Comparison of ENCODE assay signal across 10 cellular contexts in genomic region chr11:7987560-7987883, GRCh38. TPM values are rescaled to one million over a fixed set of nuclear protein-coding genes. Genes with fewer than 3 reads are reported as not detected.
DNase-seq lines count a peak whose midpoint lies in the region; ATAC-seq and TF ChIP-seq lines count a peak whose summit lies in the region.
"Not testable (repeated sequence)": the region's sequence is repeated elsewhere in the genome, so short reads cannot be mapped to it uniquely, and the experiment has no call there.
"Had no signal": no experiment of that assay in that cellular context is flagged by ENCODE, and none has a peak within 500 bp of the region (broad histone marks: within the 10 kb centered on the region; RNA-seq: fewer than 3 reads in every experiment).

No MANE protein-coding gene starts in this region.

- not testable (repeated sequence) for H3K27me3 Mint-ChIP-seq in glutamatergic neuron (ENCODE audit: unreplicated experiment)

- not testable (repeated sequence) for H3K9me3 ChIP-seq in breast epithelium; mucosa of rectum (ENCODE audit: control insufficient read depth in 2 of 2, low read length in 2 of 2)

- not testable (repeated sequence) for TF ChIP-seq CTCF in 22Rv1 (IDR thresholded peaks at IDR 0.05); breast epithelium (IDR thresholded peaks at IDR 0.05); glutamatergic neuron (IDR thresholded peaks at IDR 0.05; ENCODE audit: partially characterized antibody, unreplicated experiment)

- intact Hi-C loops in breast epithelium (cut with DNase I; ENCODE audit: low total_unique reads): loop anchor here (10.0 kb wide), 1 partner anchor 93 kb away; no protein-coding TSS in a partner anchor

- H3K4me3 Mint-ChIP-seq in glutamatergic neuron (ENCODE audit: unreplicated experiment): peak overlapping the region; percentile 99

- H3K27me3 ChIP-seq in breast epithelium; mucosa of rectum (ENCODE audit: control insufficient read depth in 2 of 2, insufficient read depth in 2 of 2, low read length in 2 of 2): not testable (repeated sequence)

- H3K4me1 Mint-ChIP-seq in glutamatergic neuron (ENCODE audit: low read depth, unreplicated experiment): not testable (repeated sequence)

- H3K36me3 Mint-ChIP-seq in glutamatergic neuron (ENCODE audit: unreplicated experiment): not testable (repeated sequence)

- H3K9ac ChIP-seq in mucosa of rectum (ENCODE audit: low read depth in 1 of 2, low read length in 2 of 2): peak overlapping the region; percentile 43 to 82

- H3K27ac ChIP-seq in 22Rv1: peak overlapping the region; percentile 38
- peak overlapping the region; percentile 66 to 84 for H3K27ac ChIP-seq in breast epithelium
- not testable (repeated sequence) for H3K27ac ChIP-seq in mucosa of rectum (ENCODE audit: low read depth in 2 of 2, low read length in 2 of 2)
- peak overlapping the region in 20 of 21 experiments; percentile 33 to 88 (median 84) for H3K27ac ChIP-seq in skin epidermis

- TF ChIP-seq POLR2A in breast epithelium (IDR thresholded peaks at IDR 0.05): not testable (repeated sequence)

- not testable (repeated sequence) for DNase-seq in Jurkat, Clone E6-1 (ENCODE audit: low read depth, low spot score); breast epithelium (ENCODE audit: low spot score in 2 of 2); glutamatergic neuron

- H3K36me3 ChIP-seq in breast epithelium: not testable (repeated sequence)
- peaks cover 14 to 20% of the 10 kb centered on the region in 2 donors for H3K36me3 ChIP-seq in mucosa of rectum (ENCODE audit: control insufficient read depth in 2 of 2, insufficient read depth in 2 of 2, low read length in 2 of 2)

- H3K9me3 Mint-ChIP-seq in glutamatergic neuron (ENCODE audit: unreplicated experiment): not testable (repeated sequence)

- peak overlapping the region; percentile 97 for H3K27ac Mint-ChIP-seq in glutamatergic neuron (ENCODE audit: unreplicated experiment)

- H3K4me1 ChIP-seq in breast epithelium (peaks cover 10 to 14% of the 10 kb centered on the region in 2 donors), mucosa of rectum (ENCODE audit: control insufficient read depth in 2 of 2, insufficient read depth in 2 of 2, low read length in 2 of 2) (peaks cover 17% of the 10 kb centered on the region in 2 donors)

- H3K4me3 ChIP-seq in Jurkat, Clone E6-1 (ENCODE audit: low read length): peak overlapping the region; percentile 78
- H3K4me3 ChIP-seq in breast epithelium: peak overlapping the region; percentile 59 to 91 (median 70)
- H3K4me3 ChIP-seq in mucosa of rectum (ENCODE audit: low read length in 2 of 2): peak overlapping the region; percentile 77 to 91
- peak overlapping the region; percentile 82 to 98 (median 91) for H3K4me3 ChIP-seq in skin epidermis

- peak; percentile 7 for ATAC-seq in GM19438 (IDR thresholded peaks at IDR 0.05; ENCODE audit: low read depth, unreplicated experiment)
- ATAC-seq in activated CD4-positive, CD25-positive, alpha-beta regulatory T cell treated with anti-CD3 and anti-CD28 coated beads, Interleukin-2, amount 50 U/mL, for 24 hours: peak; percentile 4 to 11

RNA-seq across cellular contexts. Expression of gene EIF3F, which starts 0.4 kb away (rescaled TPM):
- polyA plus RNA-seq in Jurkat, Clone E6-1 (2012; ENCODE audit: insufficient read depth, insufficient read length): 481 TPM
- total RNA-seq in breast epithelium: 100 to 1,000 TPM; 145 to 180 (median 151) TPM
- 217 TPM for total RNA-seq in glutamatergic neuron (ENCODE audit: unreplicated experiment)

RNA-seq across cellular contexts. Expression of gene NLRP10, which starts 22.3 kb away (rescaled TPM):
- not detected for polyA plus RNA-seq in Jurkat, Clone E6-1 (2012; ENCODE audit: insufficient read depth, insufficient read length)
- total RNA-seq in breast epithelium (not detected), glutamatergic neuron (ENCODE audit: unreplicated experiment) (not detected)
- total RNA-seq: cardiac septum, sciatic nerve had no signal

RNA-seq across cellular contexts. Expression of gene OR10A3, which starts 46.0 kb away (rescaled TPM):
- polyA plus RNA-seq in Jurkat, Clone E6-1 (2012; ENCODE audit: insufficient read depth, insufficient read length): not detected
- total RNA-seq in breast epithelium (not detected), glutamatergic neuron (ENCODE audit: unreplicated experiment) (not detected)
- total RNA-seq: cardiac septum, sciatic nerve had no signal

RNA-seq across cellular contexts. Expression of gene OR10A6, which starts 56.5 kb away (rescaled TPM):
- polyA plus RNA-seq in Jurkat, Clone E6-1 (2012; ENCODE audit: insufficient read depth, insufficient read length): not detected
- not detected for total RNA-seq in breast epithelium
- total RNA-seq in glutamatergic neuron (ENCODE audit: unreplicated experiment): not detected
- total RNA-seq: cardiac septum, sciatic nerve had no signal
